ENCODE assay signal across 7 cellular contexts in genomic region chr18:5456577-5457466, GRCh38.
DNase-seq lines count a peak whose midpoint lies in the region; ATAC-seq and TF ChIP-seq lines count a peak whose summit lies in the region.

No MANE protein-coding gene starts in this region.

- peak overlapping the region; percentile 13 for H3K4me3 Mint-ChIP-seq in activated CD4-positive, alpha-beta memory T cell treated with anti-CD3 and anti-CD28 coated beads for 36 hours

- POLR2A ChIA-PET in activated CD4-positive, alpha-beta memory T cell treated with anti-CD3 and anti-CD28 coated beads for 36 hours (lab: Charles Lee), result no interaction called here

- intact Hi-C loops in activated CD4-positive, alpha-beta memory T cell treated with anti-CD3 and anti-CD28 coated beads for 36 hours (cut with micrococcal nuclease), result loop anchor here (10.0 kb wide), 1 partner anchor 162 kb away; the partner anchor contains the start of gene ZBTB14
- intact Hi-C loops in head of caudate nucleus (cut with DNase I), result loop anchor here (10.0 kb wide), 1 partner anchor 88 kb away; the partner anchor contains the start of gene EPB41L3
- intact Hi-C loops in posterior cingulate gyrus (cut with DNase I), result loop anchor here (10.0 kb wide), 1 partner anchor 88 kb away; the partner anchor contains the start of gene EPB41L3
- intact Hi-C loops in esophagus squamous epithelium (cut with DNase I), result no loop called here

- TF ChIP-seq CTCF in esophagus squamous epithelium (IDR thresholded peaks at IDR 0.05), result peak in 3 of 6 experiments; percentile 28 to 35 (median 32)

- H3K9me3 ChIP-seq in esophagus squamous epithelium, result no peaks in the 10 kb centered on the region

- no peak for TF ChIP-seq POLR2A in esophagus squamous epithelium (IDR thresholded peaks at IDR 0.05)

- DNase-seq in activated CD4-positive, alpha-beta memory T cell treated with anti-CD3 and anti-CD28 coated beads for 36 hours, result peak; percentile 12
- DNase-seq in head of caudate nucleus (peak in 35 of 42 donors; percentile 13 to 73 (median 38)), posterior cingulate gyrus (peak in 7 of 10 donors; percentile 32 to 90 (median 39)), esophagus squamous epithelium (lab: John Stamatoyannopoulos, UW) (no peak)

- H3K27me3 Mint-ChIP-seq in activated CD4-positive, alpha-beta memory T cell treated with anti-CD3 and anti-CD28 coated beads for 36 hours, result no peaks in the 10 kb centered on the region

- peak overlapping the region in 2 of 4 donors; percentile 15 to 27 for H3K4me3 ChIP-seq in esophagus squamous epithelium

- H3K27me3 ChIP-seq in esophagus squamous epithelium, result no peaks in the 10 kb centered on the region

- H3K36me3 Mint-ChIP-seq in activated CD4-positive, alpha-beta memory T cell treated with anti-CD3 and anti-CD28 coated beads for 36 hours, result no peaks in the 10 kb centered on the region

- peak overlapping the region; percentile 25 for H3K27ac Mint-ChIP-seq in activated CD4-positive, alpha-beta memory T cell treated with anti-CD3 and anti-CD28 coated beads for 36 hours

- CTCF ChIA-PET in activated CD4-positive, alpha-beta memory T cell treated with anti-CD3 and anti-CD28 coated beads for 36 hours (lab: Charles Lee), result no interaction called here

- no peaks in the 10 kb centered on the region for H3K9me3 Mint-ChIP-seq in activated CD4-positive, alpha-beta memory T cell treated with anti-CD3 and anti-CD28 coated beads for 36 hours

- peaks cover 0 to 10% (median 0%) of the 10 kb centered on the region in 3 donors for H3K4me1 ChIP-seq in esophagus squamous epithelium

- peaks cover 2% of the 10 kb centered on the region for H3K4me1 Mint-ChIP-seq in activated CD4-positive, alpha-beta memory T cell treated with anti-CD3 and anti-CD28 coated beads for 36 hours (ENCODE audit: low read depth)

- H3K27ac ChIP-seq in esophagus squamous epithelium, result peak overlapping the region in 2 of 4 donors; percentile 38 to 51

- WGBS in esophagus squamous epithelium, 2 donors, result 40 to 61% methylated on average over 10 to 12 of the region's 15 CpGs

- H3K36me3 ChIP-seq in esophagus squamous epithelium, result no peaks in the 10 kb centered on the region

- peak; percentile 82 for ATAC-seq in GM18517 (IDR thresholded peaks at IDR 0.05; ENCODE audit: unreplicated experiment)
- ATAC-seq in HG03103 (IDR thresholded peaks at IDR 0.05; ENCODE audit: low read depth, unreplicated experiment), result peak; percentile 90
- no peak for ATAC-seq in HG02840 (IDR thresholded peaks at IDR 0.05; ENCODE audit: low FRiP score, unreplicated experiment)
